ENCODE assay signal across 8 cellular contexts in the genomic region with DNA sequence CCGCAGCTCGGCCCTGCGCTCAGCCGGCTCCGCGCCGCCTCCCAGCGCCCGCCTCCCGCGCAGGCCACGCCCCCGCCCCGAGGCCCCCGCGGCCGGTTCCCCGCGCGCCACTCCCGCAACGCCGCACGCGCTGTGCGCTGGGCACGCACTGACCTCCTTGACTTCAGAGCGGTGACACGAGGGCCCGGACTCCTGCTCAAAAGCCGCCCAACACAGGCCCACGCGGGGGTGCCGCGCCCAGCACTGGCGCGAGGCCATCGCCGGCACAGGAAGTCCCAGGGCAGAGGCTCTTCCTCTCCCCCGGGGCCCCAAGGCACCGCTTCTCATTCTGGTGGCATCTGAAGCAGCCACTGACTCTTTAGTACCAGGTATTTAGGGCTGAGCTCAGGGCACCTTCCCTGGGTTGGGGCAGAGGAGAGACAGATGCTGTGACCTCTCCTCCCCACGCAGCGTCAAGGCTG. TPM values are rescaled to one million over a fixed set of nuclear protein-coding genes. Genes with fewer than 3 reads are reported as not detected.
DNase-seq lines count a peak whose midpoint lies in the region; ATAC-seq and TF ChIP-seq lines count a peak whose summit lies in the region.

No MANE protein-coding gene starts in this region.

- H4K20me1 ChIP-seq in DND-41 (ENCODE audit: insufficient read depth, low read length): peaks cover 31% of the 10 kb centered on the region

- H3K36me3 ChIP-seq in DND-41 (ENCODE audit: insufficient read depth, low read length): no peaks in the 10 kb centered on the region
- no peaks in the 10 kb centered on the region for H3K36me3 ChIP-seq in left lung

- peak overlapping the region; percentile 93 for H3K4me3 Mint-ChIP-seq in central memory CD8-positive, alpha-beta T cell

- H3K4me1 Mint-ChIP-seq in central memory CD8-positive, alpha-beta T cell: peaks cover 49% of the 10 kb centered on the region

- H3K9me3 ChIP-seq in DND-41 (ENCODE audit: insufficient read depth, low read length, severe bottlenecking) (no peaks in the 10 kb centered on the region), left lung (no peaks in the 10 kb centered on the region)

- DNase-seq in DND-41: peak; percentile 72
- no peak for DNase-seq in LNCaP clone FGC (ENCODE audit: low read depth)
- peak; percentile 28 to 60 (median 44) for DNase-seq in activated CD4-positive, CD25-positive, alpha-beta regulatory T cell (lab: John Stamatoyannopoulos, UW)
- DNase-seq in central memory CD8-positive, alpha-beta T cell (ENCODE audit: low spot score in 2 of 2): peak; percentile 63 to 65
- DNase-seq in left lung: peak; percentile 76 to 92
- peak; percentile 62 for DNase-seq in stimulated activated CD4-positive, alpha-beta T cell treated with anti-CD3 and anti-CD28 coated beads, Interleukin-4, amount 100 ng/mL, for 24 hours
- no peak for DNase-seq in OCI-M2 (lab: John Stamatoyannopoulos, UW; ENCODE audit: unreplicated experiment)

- no peaks in the 10 kb centered on the region for H3K27me3 ChIP-seq in DND-41 (ENCODE audit: insufficient read depth, low read length, poor library complexity)
- no peaks in the 10 kb centered on the region for H3K27me3 ChIP-seq in left lung

- peak overlapping the region; percentile 61 for H2AFZ ChIP-seq in DND-41 (ENCODE audit: low read depth, low read length)

- peak overlapping the region; percentile 76 to 78; a peak in 3 of 4 replicates for H3K4me3 ChIP-seq in DND-41 (ENCODE audit: low read depth in 1 of 2, low read length in 2 of 2)
- peak overlapping the region; percentile 67 for H3K4me3 ChIP-seq in LNCaP clone FGC (ENCODE audit: low read depth, low read length)
- H3K4me3 ChIP-seq in left lung: peak overlapping the region; percentile 62

- peak overlapping the region; percentile 94 for H3K27ac Mint-ChIP-seq in central memory CD8-positive, alpha-beta T cell (ENCODE audit: low read depth)

- intact Hi-C loops in left lung (cut with DNase I): no loop called here

- H3K36me3 Mint-ChIP-seq in central memory CD8-positive, alpha-beta T cell (ENCODE audit: insufficient read depth): peaks cover 14% of the 10 kb centered on the region

- TF ChIP-seq CTCF in DND-41 (IDR thresholded peaks at IDR 0.05; ENCODE audit: borderline replicate concordance, extremely low read depth, low read length, poor library complexity, severe bottlenecking): no peak
- TF ChIP-seq CTCF in LNCaP clone FGC (IDR thresholded peaks at IDR 0.05; ENCODE audit: control insufficient read depth, extremely low read depth, insufficient read depth): no peak
- no peak for TF ChIP-seq CTCF in left lung (IDR thresholded peaks at IDR 0.05)

- peaks cover 32% of the 10 kb centered on the region for H3K4me1 ChIP-seq in DND-41 (ENCODE audit: insufficient read depth, low read length)
- H3K4me1 ChIP-seq in left lung: peaks cover 38 to 81% of the 10 kb centered on the region in 2 donors

- ATAC-seq in DND-41 (ENCODE audit: insufficient read depth, low read depth) (peak; percentile 66), GM21528 (IDR thresholded peaks at IDR 0.05; ENCODE audit: low FRiP score, unreplicated experiment) (peak; percentile 48), left lung (peak; percentile 49)
- ATAC-seq in central memory CD8-positive, alpha-beta T cell (replicated peaks; ENCODE audit: extremely low read depth, poor library complexity, severe bottlenecking): peak; percentile 73

- H3K4me2 ChIP-seq in DND-41 (ENCODE audit: insufficient read depth, low read length): peak overlapping the region; percentile 98

- no peaks in the 10 kb centered on the region for H3K27me3 Mint-ChIP-seq in central memory CD8-positive, alpha-beta T cell

- no peaks in the 10 kb centered on the region for H3K9me3 Mint-ChIP-seq in central memory CD8-positive, alpha-beta T cell

- peaks cover 12% of the 10 kb centered on the region for H3K79me2 ChIP-seq in DND-41 (ENCODE audit: insufficient read depth, low read length)

- H3K9ac ChIP-seq in DND-41 (ENCODE audit: low read depth, low read length): peak overlapping the region; percentile 80

- H3K27ac ChIP-seq in DND-41 (ENCODE audit: low read length): peak overlapping the region; percentile 64
- peak overlapping the region; percentile 91 to 93 for H3K27ac ChIP-seq in left lung

RNA-seq across cellular contexts. Expression of a gene that starts 12.4 kb away (rescaled TPM):
- 10 to 100 TPM; 51.9 to 58.7 TPM for total RNA-seq in left lung

Comparison
In these comparisons a context has a peak if more than half of its experiments do, and no peak if none do; other contexts are left out.
1. DNase-seq: peak in DND-41 (single experiment), activated CD4-positive, CD25-positive, alpha-beta regulatory T cell (4 of 4), central memory CD8-positive, alpha-beta T cell (2 of 2), left lung (2 of 2) and stimulated activated CD4-positive, alpha-beta T cell treated with anti-CD3 and anti-CD28 coated beads, Interleukin-4, amount 100 ng/mL, for 24 hours (single experiment); none in LNCaP clone FGC (single experiment) and OCI-M2 (single experiment).
2. Peak in every context shown above with its lines, with median percentiles within 50 percentile points of each other: ATAC-seq and H3K4me3 ChIP-seq.